Comparison of ENCODE assay signal across 17 cellular contexts in the genomic region with DNA sequence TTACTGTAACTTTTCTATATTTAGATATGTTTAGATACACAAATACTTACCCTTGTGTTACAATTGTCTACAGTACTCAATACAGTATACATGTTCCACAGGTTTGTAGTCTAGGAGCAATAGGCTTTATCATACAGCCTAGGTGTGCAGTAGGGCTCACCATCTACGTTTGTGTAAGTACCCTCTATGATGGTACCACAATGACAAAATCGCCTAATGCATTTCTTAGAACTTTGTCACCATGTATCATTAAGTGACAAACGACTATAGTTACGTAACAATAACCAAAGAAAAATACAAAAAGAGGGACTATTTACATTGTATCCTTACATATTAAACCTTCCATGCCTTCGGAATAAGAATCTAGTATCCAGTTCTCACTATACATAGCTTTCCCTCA. TPM values are rescaled to one million over a fixed set of nuclear protein-coding genes. Genes with fewer than 3 reads are reported as not detected.
DNase-seq lines count a peak whose midpoint lies in the region; ATAC-seq and TF ChIP-seq lines count a peak whose summit lies in the region.
"Had no signal": no experiment of that assay in that cellular context is flagged by ENCODE, and none has a peak within 500 bp of the region (broad histone marks: within the 10 kb centered on the region; RNA-seq: fewer than 3 reads in every experiment).

No MANE protein-coding gene starts in this region.

- no peak for DNase-seq in activated CD4-positive, alpha-beta T cell treated with anti-CD3 and anti-CD28 coated beads, Interleukin-2, amount 10 ng/mL, durations not matched to agents 24 days and 14 days
- no peak for DNase-seq in activated CD4-positive, alpha-beta T cell treated with anti-CD3 and anti-CD28 coated beads, Interleukin-2, amount 50 U/mL, for 4 hours
- DNase-seq in CD8-positive, alpha-beta memory T cell, result no peak
- DNase-seq in activated naive CD4-positive, alpha-beta T cell treated with anti-CD3 and anti-CD28 coated beads, Interleukin-2, amount 50 U/mL, for 72 hours (ENCODE audit: low spot score in 2 of 2), result no peak
- DNase-seq in natural killer cell (no peak), SW 1271 (lab: John Stamatoyannopoulos, UW) (no peak), cardiac septum (ENCODE audit: low spot score) (no peak)
- DNase-seq: activated CD4-positive, CD25-positive, alpha-beta regulatory T cell; activated CD8-positive, alpha-beta memory T cell treated with anti-CD3 and anti-CD28 coated beads, Interleukin-2, amount 50 U/mL, for 4 hours; dermis blood vessel endothelial cell; H7; kidney; NCI-H1436 treated with DMSO at 0.1 percent for 48 hours; NCI-H774; SHP77 had no signal

- H3K4me1 ChIP-seq in CD8-positive, alpha-beta memory T cell (ENCODE audit: insufficient read depth, low read length), result peaks cover 59% of the 10 kb centered on the region

- TF ChIP-seq CTCF in natural killer cell (IDR thresholded peaks at IDR 0.05), result no peak

- H3K4me1 Mint-ChIP-seq in activated CD4-positive, alpha-beta T cell treated with anti-CD3 and anti-CD28 coated beads, Interleukin-2, amount 10 ng/mL, durations not matched to agents 24 days and 14 days, result peaks cover 62% of the 10 kb centered on the region
- peaks cover 63 to 83% (median 71%) of the 10 kb centered on the region in 3 donors for H3K4me1 Mint-ChIP-seq in CD8-positive, alpha-beta memory T cell
- H3K4me1 Mint-ChIP-seq in natural killer cell, result peaks cover 25 to 30% of the 10 kb centered on the region in 2 donors

- POLR2A ChIA-PET in CD8-positive, alpha-beta memory T cell (lab: Charles Lee), result interaction anchor here (1.5 to 4.4 kb wide), 2 partner anchors 19 to 20 kb away, joined by 4 to 26 read pairs; partner anchors contain the start of gene STAT5A

- H3K36me3 ChIP-seq in CD8-positive, alpha-beta memory T cell (ENCODE audit: insufficient read depth, low read length), result no peaks in the 10 kb centered on the region

- CTCF ChIA-PET in CD8-positive, alpha-beta memory T cell (lab: Charles Lee), result interaction anchor here (1.2 to 1.6 kb wide), 3 partner anchors 15 to 44 kb away, joined by 3 to 4 read pairs (median 3); no protein-coding TSS in a partner anchor

- H3K27ac ChIP-seq in CD8-positive, alpha-beta memory T cell (ENCODE audit: low read depth, low read length), result peak overlapping the region; percentile 13
- H3K27ac ChIP-seq: BLaER1 treated with 17β-estradiol and CSF1 and Interleukin-3, amounts not matched to agents 10 nM and 100 nM had no signal

- H3K27ac Mint-ChIP-seq in activated CD4-positive, alpha-beta T cell treated with anti-CD3 and anti-CD28 coated beads, Interleukin-2, amount 10 ng/mL, durations not matched to agents 24 days and 14 days, result peak overlapping the region; percentile 97
- peak overlapping the region; percentile 64 to 98 (median 92) for H3K27ac Mint-ChIP-seq in CD8-positive, alpha-beta memory T cell
- peak overlapping the region; percentile 60 to 97 for H3K27ac Mint-ChIP-seq in activated naive CD4-positive, alpha-beta T cell treated with anti-CD3 and anti-CD28 coated beads, Interleukin-2, amount 50 U/mL, for 72 hours
- H3K27ac Mint-ChIP-seq in natural killer cell, result peak overlapping the region; percentile 52 to 63

- peak overlapping the region; percentile 13 for H3K4me3 Mint-ChIP-seq in activated CD4-positive, alpha-beta T cell treated with anti-CD3 and anti-CD28 coated beads, Interleukin-2, amount 10 ng/mL, durations not matched to agents 24 days and 14 days
- peak overlapping the region in 5 of 7 donors; percentile 19 to 61 (median 35) for H3K4me3 Mint-ChIP-seq in CD8-positive, alpha-beta memory T cell
- no peak overlapping the region for H3K4me3 Mint-ChIP-seq in natural killer cell

- no peak overlapping the region for H3K4me3 ChIP-seq in CD8-positive, alpha-beta memory T cell (ENCODE audit: low read length)
- H3K4me3 ChIP-seq: BLaER1 treated with 17β-estradiol and CSF1 and Interleukin-3, amounts not matched to agents 10 nM and 100 nM had no signal

- intact Hi-C loops in activated CD4-positive, alpha-beta T cell treated with anti-CD3 and anti-CD28 coated beads, Interleukin-2, amount 10 ng/mL, durations not matched to agents 24 days and 14 days (cut with micrococcal nuclease), result no loop called here
- intact Hi-C loops in natural killer cell (cut with micrococcal nuclease), result no loop called here
- intact Hi-C loops in cardiac septum (cut with DNase I), result no loop called here

- H3K9me3 Mint-ChIP-seq in activated CD4-positive, alpha-beta T cell treated with anti-CD3 and anti-CD28 coated beads, Interleukin-2, amount 10 ng/mL, durations not matched to agents 24 days and 14 days, result no peaks in the 10 kb centered on the region
- H3K9me3 Mint-ChIP-seq in CD8-positive, alpha-beta memory T cell, result no peaks in the 10 kb centered on the region
- no peaks in the 10 kb centered on the region for H3K9me3 Mint-ChIP-seq in activated naive CD4-positive, alpha-beta T cell treated with anti-CD3 and anti-CD28 coated beads, Interleukin-2, amount 50 U/mL, for 72 hours
- H3K9me3 Mint-ChIP-seq in natural killer cell, result no peaks in the 10 kb centered on the region

- H3K27me3 Mint-ChIP-seq in activated CD4-positive, alpha-beta T cell treated with anti-CD3 and anti-CD28 coated beads, Interleukin-2, amount 10 ng/mL, durations not matched to agents 24 days and 14 days, result no peaks in the 10 kb centered on the region
- H3K27me3 Mint-ChIP-seq in CD8-positive, alpha-beta memory T cell, result no peaks in the 10 kb centered on the region
- no peaks in the 10 kb centered on the region for H3K27me3 Mint-ChIP-seq in natural killer cell (ENCODE audit: low read depth in 2 of 2)

- no peak for ATAC-seq in activated naive CD4-positive, alpha-beta T cell treated with anti-CD3 and anti-CD28 coated beads, Interleukin-2, amount 50 U/mL, for 72 hours
- ATAC-seq in natural killer cell (no peak), GM21526 (IDR thresholded peaks at IDR 0.05; ENCODE audit: low FRiP score, unreplicated experiment) (no peak)

- H3K9me3 ChIP-seq in CD8-positive, alpha-beta memory T cell (ENCODE audit: low read length), result no peaks in the 10 kb centered on the region

- peaks cover 47% of the 10 kb centered on the region for H3K36me3 Mint-ChIP-seq in activated CD4-positive, alpha-beta T cell treated with anti-CD3 and anti-CD28 coated beads, Interleukin-2, amount 10 ng/mL, durations not matched to agents 24 days and 14 days (ENCODE audit: low read depth)
- H3K36me3 Mint-ChIP-seq in CD8-positive, alpha-beta memory T cell, result peaks cover 0 to 18% (median 3%) of the 10 kb centered on the region in 3 donors
- peaks cover 0 to 20% of the 10 kb centered on the region in 2 donors for H3K36me3 Mint-ChIP-seq in activated naive CD4-positive, alpha-beta T cell treated with anti-CD3 and anti-CD28 coated beads, Interleukin-2, amount 50 U/mL, for 72 hours
- H3K36me3 Mint-ChIP-seq in natural killer cell, result no peaks in the 10 kb centered on the region

- no peaks in the 10 kb centered on the region for H3K27me3 ChIP-seq in CD8-positive, alpha-beta memory T cell (ENCODE audit: insufficient read depth, low read length, poor library complexity, severe bottlenecking)
- H3K27me3 ChIP-seq: BLaER1 treated with 17β-estradiol and CSF1 and Interleukin-3, amounts not matched to agents 10 nM and 100 nM had no signal

RNA-seq across cellular contexts. Expression of gene STAT5B, which starts 8.0 kb away (rescaled TPM):
- 184 and 189 TPM in 2 replicates for total RNA-seq in activated CD4-positive, alpha-beta T cell treated with anti-CD3 and anti-CD28 coated beads, Interleukin-2, amount 10 ng/mL, durations not matched to agents 24 days and 14 days
- 100 to 1,000 TPM; 124 to 132 TPM for total RNA-seq in CD8-positive, alpha-beta memory T cell
- polyA plus RNA-seq in CD8-positive, alpha-beta memory T cell, result 108 TPM
- total RNA-seq in activated naive CD4-positive, alpha-beta T cell treated with anti-CD3 and anti-CD28 coated beads, Interleukin-2, amount 50 U/mL, for 72 hours, result 100 to 1,000 TPM; 117 to 207 TPM
- 100 to 1,000 TPM in 2 of 3 donors, 10 to 100 TPM in 1; 79.9 to 112 (median 103) TPM for total RNA-seq in natural killer cell
- total RNA-seq in cardiac septum, result 32.8 TPM

RNA-seq across cellular contexts. Expression of gene STAT5A, which starts 20.1 kb away (rescaled TPM):
- total RNA-seq in activated CD4-positive, alpha-beta T cell treated with anti-CD3 and anti-CD28 coated beads, Interleukin-2, amount 10 ng/mL, durations not matched to agents 24 days and 14 days, result 346 and 348 TPM in 2 replicates
- total RNA-seq in CD8-positive, alpha-beta memory T cell, result 100 to 1,000 TPM; 259 to 263 TPM
- polyA plus RNA-seq in CD8-positive, alpha-beta memory T cell, result 90.3 TPM
- 100 to 1,000 TPM; 171 to 177 TPM for total RNA-seq in activated naive CD4-positive, alpha-beta T cell treated with anti-CD3 and anti-CD28 coated beads, Interleukin-2, amount 50 U/mL, for 72 hours
- total RNA-seq in natural killer cell, result 100 to 1,000 TPM; 112 to 135 (median 117) TPM
- 12.1 TPM for total RNA-seq in cardiac septum
